ENCODE assay signal across 10 cellular contexts in genomic region chr1:24925082-24925779, GRCh38. TPM values are rescaled to one million over a fixed set of nuclear protein-coding genes. Genes with fewer than 3 reads are reported as not detected.
DNase-seq lines count a peak whose midpoint lies in the region; ATAC-seq, FAIRE-seq and TF ChIP-seq lines count a peak whose summit lies in the region.
"Had no signal": no experiment of that assay in that cellular context is flagged by ENCODE, and none has a peak within 500 bp of the region (broad histone marks: within the 10 kb centered on the region; RNA-seq: fewer than 3 reads in every experiment).

No MANE protein-coding gene starts in this region.

- TF ChIP-seq POLR2A in GM18526 (IDR thresholded peaks at IDR 0.05; ENCODE audit: extremely low read depth, insufficient read length) (peak; percentile 19), K562 (conservative IDR thresholded peaks at IDR 0.05) (no peak), HepG2 (IDR thresholded peaks at IDR 0.05; ENCODE audit: insufficient read depth in 1 of 2, low read depth in 2 of 2, low read length in 2 of 2) (no peak)

- 1% methylated on average over 10 of the region's 10 CpGs for WGBS in K562 (ENCODE audit: insufficient coverage, low coverage, missing lambda C conversion rate)
- 43% methylated on average over 10 of the region's 10 CpGs for WGBS in HepG2 (ENCODE audit: low lambda C conversion rate)

- no peaks in the 10 kb centered on the region for H3K9me1 ChIP-seq in K562 (ENCODE audit: control insufficient read depth, insufficient read depth, low read length)

- H3K27ac ChIP-seq in K562 (ENCODE audit: extremely low read depth, low read depth, low read length) (no peak overlapping the region), HepG2 (ENCODE audit: extremely low read length, insufficient read depth, low read length) (no peak overlapping the region)
- H3K27ac ChIP-seq: ovary had no signal

- H3K9ac ChIP-seq in K562 (ENCODE audit: insufficient read depth in 1 of 2, low read depth in 2 of 2, low read length in 2 of 2), result no peak overlapping the region
- H3K9ac ChIP-seq in HepG2 (ENCODE audit: insufficient read depth, low read depth, low read length), result no peak overlapping the region

- H2AFZ ChIP-seq in K562 (ENCODE audit: low read depth, low read length) (no peak overlapping the region), HepG2 (ENCODE audit: low read length) (no peak overlapping the region)

- H3K79me2 ChIP-seq in K562 (ENCODE audit: control insufficient read depth, insufficient read depth, low read length) (no peaks in the 10 kb centered on the region), HepG2 (ENCODE audit: insufficient read depth, low read length) (no peaks in the 10 kb centered on the region)

- CTCF ChIA-PET in K562 (lab: Yijun Ruan, JAX; ENCODE audit: low intra/inter-chr PET ratio) (no interaction called here), HepG2 (lab: Yijun Ruan, JAX; ENCODE audit: low intra/inter-chr PET ratio, low total read pairs) (no interaction called here)

- no peak overlapping the region for H3K4me3 ChIP-seq in K562
- no peak overlapping the region for H3K4me3 ChIP-seq in HepG2 (replicated peaks in 1 of 3; ENCODE audit: insufficient read depth in 1 of 3, low read depth in 2 of 3, low read length in 3 of 3)
- H3K4me3 ChIP-seq: ovary had no signal

- H3K4me2 ChIP-seq in K562 (ENCODE audit: insufficient read depth, low read length), result no peak overlapping the region
- no peak overlapping the region for H3K4me2 ChIP-seq in HepG2 (ENCODE audit: low read depth, low read length)

- TF ChIP-seq EP300 in K562 (IDR thresholded peaks at IDR 0.05; ENCODE audit: low read length) (no peak), HepG2 (IDR thresholded peaks at IDR 0.05; ENCODE audit: low read depth in 2 of 2, low read length in 2 of 2) (no peak), HepG2 (CRISPR knock-in tag; IDR thresholded peaks at IDR 0.05; ENCODE audit: borderline replicate concordance) (no peak)

- H3K4me1 ChIP-seq in K562 (replicated peaks in 1 of 2; ENCODE audit: control insufficient read depth in 2 of 2, insufficient read depth in 2 of 2, low read length in 2 of 2) (peaks cover 0 to 15% of the 10 kb centered on the region in 2 experiments; a peak in 2 of 5 replicates), HepG2 (ENCODE audit: insufficient read depth, low read length) (no peaks in the 10 kb centered on the region)

- POLR2A ChIA-PET in K562 (lab: Yijun Ruan, JAX), result interaction anchor here (0.6 to 1.5 kb wide), 4 partner anchors 10 to 101 kb away, joined by 3 to 4 read pairs (median 3); no protein-coding TSS in a partner anchor
- POLR2A ChIA-PET in HepG2 (lab: Yijun Ruan, JAX), result no interaction called here

- H3K9me3 ChIP-seq in K562 (replicated peaks; ENCODE audit: control insufficient read depth, insufficient read depth, low read depth, low read length) (no peaks in the 10 kb centered on the region), HepG2 (ENCODE audit: low read length) (no peaks in the 10 kb centered on the region)
- H3K9me3 ChIP-seq: ovary had no signal

- TF ChIP-seq CTCF in K562 (IDR thresholded peaks at IDR 0.05 in 2 of 3, conservative IDR thresholded peaks at IDR 0.05 in 1 of 3; ENCODE audit: insufficient read depth in 2 of 3, low read depth in 1 of 3, low read length in 3 of 3) (no peak), HepG2 (CRISPR knock-in tag; IDR thresholded peaks at IDR 0.05) (no peak)

- H3K36me3 ChIP-seq in K562 (ENCODE audit: control insufficient read depth, insufficient read depth, low read length) (no peaks in the 10 kb centered on the region), HepG2 (replicated peaks in 1 of 2; ENCODE audit: control insufficient read depth in 1 of 2, insufficient read depth in 2 of 2, low read length in 2 of 2) (no peaks in the 10 kb centered on the region)
- H3K36me3 ChIP-seq: ovary had no signal

- H3K27me3 ChIP-seq in K562 (ENCODE audit: control insufficient read depth in 2 of 2, insufficient read depth in 2 of 2, low read length in 2 of 2) (peaks cover 68 to 85% of the 10 kb centered on the region in 2 experiments), HepG2 (ENCODE audit: control insufficient read depth in 1 of 2, insufficient read depth in 2 of 2, low read length in 2 of 2) (peaks cover 25 to 72% of the 10 kb centered on the region in 2 experiments)
- H3K27me3 ChIP-seq: ovary had no signal

- in situ Hi-C loops in K562 (cut with MboI) (no loop called here), HepG2 (cut with HindIII; ENCODE audit: extremely low pct_ligation_motif_present, low pct_unique_long_range_greater_than_20kb) (no loop called here)

- FAIRE-seq in K562 (lab: Jason Lieb, UNC) (no peak), HepG2 (lab: Jason Lieb, UNC) (no peak)

- H4K20me1 ChIP-seq in K562 (replicated peaks; ENCODE audit: control insufficient read depth, insufficient read depth, low read length), result no peaks in the 10 kb centered on the region; the same call in 1 of the 2 replicates
- no peaks in the 10 kb centered on the region for H4K20me1 ChIP-seq in HepG2 (ENCODE audit: insufficient read depth, low read length)

- DNase-seq in activated CD4-positive, alpha-beta T cell treated with anti-CD3 and anti-CD28 coated beads, Interleukin-2, amount 50 U/mL, for 4 hours, result peak; percentile 84 to 90
- no peak for DNase-seq in K562 (ENCODE audit: extremely low read depth in 1 of 4, low spot score in 3 of 4)
- DNase-seq in stimulated activated CD8-positive, alpha-beta memory T cell treated with anti-CD3 and anti-CD28 coated beads, Interleukin-12 subunit alpha, Interleukin-12 subunit beta, amount 100 ng/mL, for 4 hours (ENCODE audit: low read depth), result peak; percentile 80
- DNase-seq in DMS79 treated with DMSO at 0.1 percent for 48 hours (lab: John Stamatoyannopoulos, UW), result no peak
- no peak for DNase-seq in NCI-H748 (lab: John Stamatoyannopoulos, UW; ENCODE audit: unreplicated experiment)
- DNase-seq in hypothalamus (lab: John Stamatoyannopoulos, UW), result no peak
- no peak for DNase-seq in HepG2 (ENCODE audit: low spot score)
- DNase-seq: ovary had no signal

- BruUV-seq in K562 (replicated peaks; lab: Mats Ljungman, UMichigan) (no TSS peak), HepG2 (replicated peaks; lab: Mats Ljungman, UMichigan) (no TSS peak)

- no peak for ATAC-seq in K562
- no peak for ATAC-seq in HepG2
- ATAC-seq: Panc1 had no signal

- intact Hi-C loops in K562 (cut with micrococcal nuclease) (no loop called here), HepG2 (cut with micrococcal nuclease; ENCODE audit: unreplicated experiment) (no loop called here)

- no peak for TF ChIP-seq RAD21 in K562 (CRISPR knock-in tag; conservative IDR thresholded peaks at IDR 0.05 in 1 of 2, IDR thresholded peaks at IDR 0.05 in 1 of 2)
- no peak for TF ChIP-seq RAD21 in HepG2 (CRISPR knock-in tag; IDR thresholded peaks at IDR 0.05)

TF ChIP-seq in HepG2, 621 proteins besides CTCF, POLR2A, EP300 and RAD21 (continues in another document):
- no peak for TF ChIP-seq KDM5B (CRISPR knock-in tag; IDR thresholded peaks at IDR 0.05; ENCODE audit: borderline replicate concordance)
- TF ChIP-seq GTF2F1 (IDR thresholded peaks at IDR 0.05; ENCODE audit: low read length), result no peak
- TF ChIP-seq ZNF780A (CRISPR knock-in tag; IDR thresholded peaks at IDR 0.05), result no peak
- no peak for TF ChIP-seq ZMAT3 (CRISPR knock-in tag; conservative IDR thresholded peaks at IDR 0.05)

RNA-seq across cellular contexts. Expression of gene RUNX3, which starts 4.8 kb away (rescaled TPM):
- 0.21 TPM in 1 of 2 replicates, not detected in the other for total RNA-seq in K562 (2011; cell fraction: chromatin; rRNA removed; ENCODE audit: low replicate concordance)
- 0.13 TPM in 1 of 2 replicates, not detected in the other for total RNA-seq in K562 (2011; cell fraction: nucleolus; rRNA removed)
- not detected in 2 replicates for total RNA-seq in K562 (2011; cell fraction: nucleoplasm; rRNA removed)
- total RNA-seq in K562 (2014; rRNA removed) (0.09 and 0.16 TPM in 2 replicates), K562 (2014; rRNA removed; fragmentation: Illumina TruSeq; extraction: Trizol) (0.03 and 0.04 TPM in 2 replicates), K562 (2015; rRNA removed; fragmentation: Illumina TruSeq; extraction: Trizol) (0.11 and 0.22 TPM in 2 replicates), K562 (2021) (0.64 and 1.1 TPM in 2 replicates), HepG2 (2016; rRNA removed; fragmentation: Illumina TruSeq; extraction: Trizol) (0.04 TPM in 1 of 2 replicates, not detected in the other)
- polyA plus RNA-seq in K562 (2011; rRNA removed) (0.03 TPM in 2 replicates), K562 (2014; fragmentation: Illumina TruSeq; extraction: Trizol) (0.19 and 0.39 TPM in 2 replicates), K562 (2014; fragmentation: Nextera tagmentation; extraction: Ambion mirVana) (under 1 TPM; 0.01 to 0.04 TPM), K562 (2014; rRNA removed) (0.29 and 0.62 TPM in 2 replicates), HepG2 (2011; rRNA removed) (0.17 and 0.22 TPM in 2 replicates)
- 0.03 TPM in 1 of 2 replicates, not detected in the other for polyA plus RNA-seq in K562 (2011; cell fraction: cytosol; rRNA removed)
- polyA plus RNA-seq in K562 (2011; cell fraction: nucleus; rRNA removed), result 0.18 TPM in 1 of 2 replicates, not detected in the other
- polyA plus RNA-seq in K562 (2012), result 0.36 and 0.46 TPM in 2 replicates
- not detected in 2 replicates for polyA minus RNA-seq in K562 (2011; rRNA and poly(A)+ RNA removed)
- not detected in 2 replicates for polyA minus RNA-seq in K562 (2011; cell fraction: cytosol; rRNA and poly(A)+ RNA removed)
- not detected in 2 replicates for polyA minus RNA-seq in K562 (2011; cell fraction: nucleus; rRNA and poly(A)+ RNA removed)
- not detected in 2 replicates for total RNA-seq in HepG2 (2016; cell fraction: cytosol; rRNA removed; fragmentation: Illumina TruSeq; extraction: Trizol; ENCODE audit: low read depth)
- 0.04 and 0.06 TPM in 2 replicates for total RNA-seq in HepG2 (2016; cell fraction: insoluble cytoplasmic fraction; rRNA removed; fragmentation: Illumina TruSeq; extraction: Trizol)
- total RNA-seq in HepG2 (2016; cell fraction: membrane; rRNA removed; fragmentation: Illumina TruSeq; extraction: Trizol), result 0.07 TPM in 1 of 2 replicates, not detected in the other
- not detected in 2 replicates for total RNA-seq in HepG2 (2016; cell fraction: nucleus; rRNA removed; fragmentation: Illumina TruSeq; extraction: Trizol)
- polyA plus RNA-seq in HepG2 (2011; cell fraction: cytosol; rRNA removed), result 0.12 and 0.21 TPM in 2 replicates
- 0.26 and 0.35 TPM in 2 replicates for polyA plus RNA-seq in HepG2 (2011; cell fraction: nucleus; rRNA removed)
- 0.67 and 0.68 TPM in 2 replicates for polyA plus RNA-seq in HepG2 (2012)
- 0.07 TPM in 1 of 2 replicates, not detected in the other for polyA plus RNA-seq in HepG2 (2016; cell fraction: cytosol; fragmentation: Illumina TruSeq; extraction: Trizol; ENCODE audit: low read depth)
- 0.05 and 0.15 TPM in 2 replicates for polyA plus RNA-seq in HepG2 (2016; cell fraction: insoluble cytoplasmic fraction; fragmentation: Illumina TruSeq; extraction: Trizol; ENCODE audit: low read depth)
- polyA plus RNA-seq in HepG2 (2016; cell fraction: membrane; fragmentation: Illumina TruSeq; extraction: Trizol; ENCODE audit: low read depth), result 0.09 and 0.14 TPM in 2 replicates
- polyA plus RNA-seq in HepG2 (2016; cell fraction: nucleus; fragmentation: Illumina TruSeq; extraction: Trizol; ENCODE audit: insufficient read depth, low read depth), result 0.19 TPM in 1 of 2 replicates, not detected in the other
- polyA minus RNA-seq in HepG2 (2011; rRNA and poly(A)+ RNA removed; ENCODE audit: low replicate concordance), result 0.74 TPM in 1 of 2 replicates, not detected in the other
- 0.18 and 0.89 TPM in 2 replicates for polyA minus RNA-seq in HepG2 (2011; cell fraction: cytosol; rRNA and poly(A)+ RNA removed)
- 0.12 TPM in 1 of 2 replicates, not detected in the other for polyA minus RNA-seq in HepG2 (2011; cell fraction: nucleus; rRNA and poly(A)+ RNA removed)

Comparison
In these comparisons a context has a peak if more than half of its experiments do, and no peak if none do; other contexts are left out.
1. DNase-seq: peak in activated CD4-positive, alpha-beta T cell treated with anti-CD3 and anti-CD28 coated beads, Interleukin-2, amount 50 U/mL, for 4 hours (2 of 2) and stimulated activated CD8-positive, alpha-beta memory T cell treated with anti-CD3 and anti-CD28 coated beads, Interleukin-12 subunit alpha, Interleukin-12 subunit beta, amount 100 ng/mL, for 4 hours (single experiment); none in K562 (0 of 4), DMS79 treated with DMSO at 0.1 percent for 48 hours (single experiment), NCI-H748 (single experiment), hypothalamus (0 of 51) and HepG2 (single experiment).